8 cellular contexts compared by ENCODE assay signal in genomic region chr12:49644620-49644994, GRCh38. TPM values are rescaled to one million over a fixed set of nuclear protein-coding genes. Genes with fewer than 3 reads are reported as not detected.
A peak's percentile ranks its signal among the peaks of the same experiment; 100 is the strongest.
DNase-seq lines count a peak whose midpoint lies in the region; ATAC-seq and TF ChIP-seq lines count a peak whose summit lies in the region.

No MANE protein-coding gene starts in this region.

- H3K9me3 ChIP-seq in OCI-LY7 (ENCODE audit: low read length) (no peaks in the 10 kb centered on the region), esophagus muscularis mucosa (no peaks in the 10 kb centered on the region)

- peak; percentile 97 to 99 for ATAC-seq in naive thymus-derived CD8-positive, alpha-beta T cell
- peak; percentile 89 to 94 for ATAC-seq in stimulated activated naive B cell treated with anti-CD40 and anti-IgM and Interleukin-4, amounts not matched to agents 10 μg/mL and 1 μg/mL and 100 μg/mL, for 72 hours (replicated peaks)
- no peak for ATAC-seq in HG03460 (IDR thresholded peaks at IDR 0.05; ENCODE audit: unreplicated experiment)

- WGBS in esophagus muscularis mucosa, result 0% methylated on average over 2 of the region's 2 CpGs

- H3K36me3 Mint-ChIP-seq in Calu3 (ENCODE audit: insufficient read depth, unreplicated experiment), result peaks cover 19% of the 10 kb centered on the region
- peaks cover 0 to 30% (median 6%) of the 10 kb centered on the region in 3 donors for H3K36me3 Mint-ChIP-seq in naive thymus-derived CD8-positive, alpha-beta T cell
- H3K36me3 Mint-ChIP-seq in stimulated activated naive B cell treated with anti-CD40 and anti-IgM and Interleukin-4, amounts not matched to agents 10 μg/mL and 1 μg/mL and 100 μg/mL, for 72 hours, result peaks cover 53 to 74% of the 10 kb centered on the region in 2 donors

- H3K27ac ChIP-seq in OCI-LY7 (ENCODE audit: low read depth, low read length, poor library complexity, severe bottlenecking), result peak overlapping the region; percentile 19
- peak overlapping the region in 1 of 4 donors; percentile 6 for H3K27ac ChIP-seq in esophagus muscularis mucosa (replicated peaks in 1 of 4)

- H3K4me3 ChIP-seq in OCI-LY7 (ENCODE audit: low read depth, low read length, poor library complexity, severe bottlenecking) (no peak overlapping the region), esophagus muscularis mucosa (no peak overlapping the region)

- POLR2A ChIA-PET in OCI-LY7 (lab: Charles Lee), result interaction anchor here (0.6 to 3.6 kb wide), 5 partner anchors 30 to 134 kb away, joined by 3 to 18 read pairs (median 3); no protein-coding TSS in a partner anchor
- POLR2A ChIA-PET in naive thymus-derived CD8-positive, alpha-beta T cell (lab: Charles Lee), result interaction anchor here (0.7 to 5.9 kb wide), 10 partner anchors 8 to 92 kb away, joined by 3 to 93 read pairs (median 6); partner anchors contain the start of gene FMNL3

- no peak overlapping the region for H3K4me3 Mint-ChIP-seq in Calu3 (ENCODE audit: low read depth, unreplicated experiment)
- peak overlapping the region in 8 of 10 donors; percentile 3 to 68 (median 29) for H3K4me3 Mint-ChIP-seq in naive thymus-derived CD8-positive, alpha-beta T cell
- peak overlapping the region in 1 of 2 donors; percentile 2 for H3K4me3 Mint-ChIP-seq in stimulated activated naive B cell treated with anti-CD40 and anti-IgM and Interleukin-4, amounts not matched to agents 10 μg/mL and 1 μg/mL and 100 μg/mL, for 72 hours

- TF ChIP-seq POLR2A in esophagus muscularis mucosa (IDR thresholded peaks at IDR 0.05; ENCODE audit: low read depth), result no peak

- H3K9me3 Mint-ChIP-seq in Calu3 (ENCODE audit: low read depth, unreplicated experiment), result no peaks in the 10 kb centered on the region
- no peaks in the 10 kb centered on the region for H3K9me3 Mint-ChIP-seq in naive thymus-derived CD8-positive, alpha-beta T cell
- no peaks in the 10 kb centered on the region for H3K9me3 Mint-ChIP-seq in stimulated activated naive B cell treated with anti-CD40 and anti-IgM and Interleukin-4, amounts not matched to agents 10 μg/mL and 1 μg/mL and 100 μg/mL, for 72 hours

- TF ChIP-seq EP300 in esophagus muscularis mucosa (IDR thresholded peaks at IDR 0.05), result no peak

- no peaks in the 10 kb centered on the region for H4K20me1 ChIP-seq in OCI-LY7 (ENCODE audit: insufficient read depth, low read length)

- DNase-seq in Calu3, result peak; percentile 68
- peak; percentile 62 for DNase-seq in HT1080 (ENCODE audit: low read depth)
- peak; percentile 88 for DNase-seq in OCI-LY7 (ENCODE audit: low spot score)
- peak; percentile 85 for DNase-seq in activated T-cell treated with anti-CD3 and anti-CD28 coated beads, Interleukin-2, amount 50 U/mL, for 1 hour
- peak; percentile 94 for DNase-seq in esophagus muscularis mucosa (ENCODE audit: extremely low spot score)
- DNase-seq in naive thymus-derived CD8-positive, alpha-beta T cell, result peak; percentile 71 to 93 (median 84)
- DNase-seq in stimulated activated naive B cell treated with anti-CD40 and anti-IgM and Interleukin-4, amounts not matched to agents 10 μg/mL and 1 μg/mL and 100 μg/mL, for 72 hours, result peak; percentile 63

- no peak overlapping the region for H3K4me2 ChIP-seq in OCI-LY7 (ENCODE audit: low read length)

- intact Hi-C loops in Calu3 (cut with micrococcal nuclease; ENCODE audit: unreplicated experiment) (loop anchor here (5.0 kb wide), 1 partner anchor 63 kb away; the partner anchor contains the start of gene FMNL3), OCI-LY7 (cut with micrococcal nuclease; ENCODE audit: unreplicated experiment) (loop anchor here (1.0 kb wide), 1 partner anchor 63 kb away; the partner anchor contains the start of gene FMNL3), esophagus muscularis mucosa (cut with DNase I) (loop anchor here (1.0 kb wide), 1 partner anchor 63 kb away; the partner anchor contains the start of gene FMNL3)

- H3K4me1 Mint-ChIP-seq in Calu3 (ENCODE audit: low read depth, unreplicated experiment), result no peaks in the 10 kb centered on the region
- peaks cover 21 to 47% (median 39%) of the 10 kb centered on the region in 4 donors for H3K4me1 Mint-ChIP-seq in naive thymus-derived CD8-positive, alpha-beta T cell
- peaks cover 34 to 72% of the 10 kb centered on the region in 2 donors for H3K4me1 Mint-ChIP-seq in stimulated activated naive B cell treated with anti-CD40 and anti-IgM and Interleukin-4, amounts not matched to agents 10 μg/mL and 1 μg/mL and 100 μg/mL, for 72 hours

- no peaks in the 10 kb centered on the region for H3K79me2 ChIP-seq in OCI-LY7 (ENCODE audit: insufficient read depth, low read depth, low read length)

- TF ChIP-seq CTCF in Calu3 (IDR thresholded peaks at IDR 0.05; ENCODE audit: unreplicated experiment), result peak; percentile 75
- peak; percentile 99 for TF ChIP-seq CTCF in OCI-LY7 (conservative IDR thresholded peaks at IDR 0.05; ENCODE audit: low read length)
- TF ChIP-seq CTCF in esophagus muscularis mucosa (IDR thresholded peaks at IDR 0.05), result peak; percentile 89 to 97 (median 95)

- no peaks in the 10 kb centered on the region for H3K27me3 ChIP-seq in esophagus muscularis mucosa

- H3K4me1 ChIP-seq in OCI-LY7 (ENCODE audit: insufficient read depth, low read length, poor library complexity, severe bottlenecking) (peaks cover 17% of the 10 kb centered on the region), esophagus muscularis mucosa (peaks cover 29 to 45% (median 37%) of the 10 kb centered on the region in 4 donors)

- H3K9me2 ChIP-seq in OCI-LY7 (ENCODE audit: insufficient read depth, low read length), result no peaks in the 10 kb centered on the region

- H2AFZ ChIP-seq in OCI-LY7 (ENCODE audit: low read length), result no peak overlapping the region

- CTCF ChIA-PET in Calu3 (lab: Charles Lee) (interaction anchor here (0.6 to 0.8 kb wide), 2 partner anchors 27 to 97 kb away, joined by 3 to 7 read pairs; partner anchors contain the start of gene TMBIM6), OCI-LY7 (lab: Charles Lee; ENCODE audit: unreplicated experiment) (interaction anchor here (0.6 to 2.5 kb wide), 4 partner anchors 21 to 97 kb away, joined by 3 to 14 read pairs (median 5); partner anchors contain the start of genes FMNL3, PRPF40B and TMBIM6)

- BruUV-seq in Calu3 (replicated peaks; lab: Mats Ljungman, UMichigan) (no TSS peak), OCI-LY7 (replicated peaks; lab: Mats Ljungman, UMichigan) (TSS peak; percentile 55)

- no peak overlapping the region for H3K27ac Mint-ChIP-seq in Calu3 (ENCODE audit: unreplicated experiment)
- peak overlapping the region; percentile 24 to 95 (median 77) for H3K27ac Mint-ChIP-seq in naive thymus-derived CD8-positive, alpha-beta T cell
- peak overlapping the region; percentile 60 for H3K27ac Mint-ChIP-seq in stimulated activated naive B cell treated with anti-CD40 and anti-IgM and Interleukin-4, amounts not matched to agents 10 μg/mL and 1 μg/mL and 100 μg/mL, for 72 hours

- H3K36me3 ChIP-seq in OCI-LY7 (ENCODE audit: insufficient read depth, low read length) (peaks cover 39% of the 10 kb centered on the region), esophagus muscularis mucosa (peaks cover 7 to 94% (median 91%) of the 10 kb centered on the region in 4 donors)

- no peaks in the 10 kb centered on the region for H3K27me3 Mint-ChIP-seq in Calu3 (ENCODE audit: unreplicated experiment)
- no peaks in the 10 kb centered on the region for H3K27me3 Mint-ChIP-seq in naive thymus-derived CD8-positive, alpha-beta T cell
- H3K27me3 Mint-ChIP-seq in stimulated activated naive B cell treated with anti-CD40 and anti-IgM and Interleukin-4, amounts not matched to agents 10 μg/mL and 1 μg/mL and 100 μg/mL, for 72 hours, result no peaks in the 10 kb centered on the region

RNA-seq across cellular contexts. Expression of gene PRPF40B, which starts 21.2 kb away (rescaled TPM):
- 21.7 and 22.2 TPM in 2 replicates for total RNA-seq in Calu3 (2022)
- 10.1 and 10.5 TPM in 2 replicates for total RNA-seq in HT1080 (2014; rRNA removed; shearing (Covaris generic))
- 10.7 and 11.8 TPM in 2 replicates for polyA plus RNA-seq in HT1080 (2015; cell fraction: cytosol; rRNA removed)
- polyA plus RNA-seq in HT1080 (2015; cell fraction: nucleus; rRNA removed), result 45.7 and 46.3 TPM in 2 replicates
- total RNA-seq in OCI-LY7 (2014; rRNA removed; shearing (Covaris generic)), result 11.3 and 17.0 TPM in 2 replicates
- 25.4 and 26.3 TPM in 2 replicates for total RNA-seq in OCI-LY7 (2022)
- total RNA-seq in esophagus muscularis mucosa, result 10 to 100 TPM in 3 of 4 donors, 1 to 10 TPM in 1; 9.6 to 19.0 (median 13.9) TPM
- 10 to 100 TPM; 13.6 to 16.7 TPM for total RNA-seq in naive thymus-derived CD8-positive, alpha-beta T cell
- 1 to 10 TPM; 1.5 to 4.0 (median 2.3) TPM for polyA plus RNA-seq in naive thymus-derived CD8-positive, alpha-beta T cell

RNA-seq across cellular contexts. Expression of gene FAM186B, which starts 39.2 kb away (rescaled TPM):
- total RNA-seq in Calu3 (2022) (0.29 and 0.47 TPM in 2 replicates), OCI-LY7 (2022) (2.4 and 2.8 TPM in 2 replicates), esophagus muscularis mucosa (under 1 TPM; under 0.01 to 0.46 (median 0.21) TPM)
- total RNA-seq in HT1080 (2014; rRNA removed; shearing (Covaris generic)), result 0.17 and 0.64 TPM in 2 replicates
- polyA plus RNA-seq in HT1080 (2015; cell fraction: cytosol; rRNA removed), result 0.18 and 0.38 TPM in 2 replicates
- polyA plus RNA-seq in HT1080 (2015; cell fraction: nucleus; rRNA removed), result 0.13 and 0.43 TPM in 2 replicates
- total RNA-seq in OCI-LY7 (2014; rRNA removed; shearing (Covaris generic)), result 0.21 and 0.60 TPM in 2 replicates
- total RNA-seq in naive thymus-derived CD8-positive, alpha-beta T cell, result under 1 TPM; 0.31 to 0.33 TPM
- polyA plus RNA-seq in naive thymus-derived CD8-positive, alpha-beta T cell, result under 1 TPM in 1 of 3 donors, not detected in 2; 0.14 TPM
